In the genomic region with DNA sequence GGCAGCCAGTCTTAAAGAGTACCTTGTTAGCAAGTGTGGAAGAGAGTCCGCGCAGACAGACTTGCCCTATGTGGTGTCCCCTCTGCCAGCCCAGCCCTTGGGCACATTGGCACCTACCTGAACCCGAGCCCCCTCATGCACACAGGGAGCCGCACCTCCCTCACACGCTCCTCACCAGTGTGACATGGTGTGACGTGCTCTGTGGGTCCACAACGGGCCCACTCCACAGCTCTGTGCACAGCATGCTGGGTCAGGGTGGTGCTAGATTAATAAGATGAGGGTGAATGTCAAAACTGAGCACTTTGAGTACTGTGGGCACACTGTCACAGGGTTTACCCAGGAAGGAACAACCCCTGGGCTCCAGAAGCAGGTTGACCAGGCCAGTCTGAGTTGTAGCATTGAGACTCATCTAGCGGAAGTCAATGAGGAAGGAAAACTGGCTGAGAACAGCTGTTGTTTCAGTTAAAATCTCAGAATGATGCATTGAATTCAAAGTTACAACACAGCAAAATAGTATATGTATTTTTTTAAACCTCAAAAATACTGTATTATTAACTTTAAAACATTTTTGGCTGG, we compare ENCODE assay signal across 24 cellular contexts. TPM values are rescaled to one million over a fixed set of nuclear protein-coding genes. Genes with fewer than 3 reads are reported as not detected.
DNase-seq lines count a peak whose midpoint lies in the region; ATAC-seq and TF ChIP-seq lines count a peak whose summit lies in the region.
"Had no signal": no experiment of that assay in that cellular context is flagged by ENCODE, and none has a peak within 500 bp of the region (broad histone marks: within the 10 kb centered on the region; RNA-seq: fewer than 3 reads in every experiment).

No MANE protein-coding gene starts in this region.

- H4K8ac ChIP-seq in neuronal stem cell (ENCODE audit: low read depth, low read length), result no peak overlapping the region

- H3K4ac ChIP-seq in neuronal stem cell (ENCODE audit: low read length), result no peak overlapping the region

- H2BK12ac ChIP-seq in neuronal stem cell (ENCODE audit: low read length), result no peak overlapping the region

- intact Hi-C loops in colonic mucosa (cut with DNase I), result no loop called here

- H3K4me1 ChIP-seq in colonic mucosa (peaks cover 4% of the 10 kb centered on the region), neuronal stem cell (ENCODE audit: control insufficient read depth in 2 of 2, insufficient read depth in 1 of 2, low read depth in 1 of 2, low read length in 2 of 2) (no peaks in the 10 kb centered on the region)
- H3K4me1 ChIP-seq: uterus had no signal

- H3K4me2 ChIP-seq in neuronal stem cell (ENCODE audit: insufficient read depth, low read length, poor library complexity, severe bottlenecking), result no peak overlapping the region
- H3K4me2 ChIP-seq: SK-N-SH had no signal

- peak overlapping the region; percentile 91 for H3K14ac ChIP-seq in neuronal stem cell (ENCODE audit: low read length)

- no peak for TF ChIP-seq CTCF in GM12864 (IDR thresholded peaks at IDR 0.05; ENCODE audit: low read depth, low read length, missing control alignments)
- TF ChIP-seq CTCF in colonic mucosa (IDR thresholded peaks at IDR 0.05), result no peak

- DNase-seq in Ammon's horn (ENCODE audit: low spot score) (peak; percentile 29), GM12864 (ENCODE audit: low read depth) (peak; percentile 18), colonic mucosa (no peak), neuronal stem cell (ENCODE audit: low spot score) (no peak), NCI-H526 (lab: John Stamatoyannopoulos, UW) (no peak)
- DNase-seq: activated CD4-positive, alpha-beta T cell treated with anti-CD3 and anti-CD28 coated beads, Interleukin-2, amount 50 U/mL, for 1 hour; activated effector memory CD4-positive, alpha-beta T cell treated with Interleukin-2 at 50 U/mL for 16 hours; activated naive CD8-positive, alpha-beta T cell treated with anti-CD3 and anti-CD28 coated beads, Interleukin-2, amount 10 ng/mL, durations not matched to agents 7 days and 5 days; caudate nucleus; CD4-positive, alpha-beta memory T cell; DMS 273 treated with DMSO at 0.1 percent for 48 hours; dorsolateral prefrontal cortex; GOT3; head of caudate nucleus; NCI-H1694 treated with DMSO at 0.1 percent for 48 hours; NCI-H526 treated with DMSO at 0.1 percent for 48 hours; occipital lobe; SK-N-SH; stimulated activated CD4-positive, alpha-beta T cell treated with anti-CD3 and anti-CD28 coated beads, Interleukin-1b, Interleukin-23, amount 100 ng/mL, for 48 hours; uterus had no signal

- H3K27ac ChIP-seq in colonic mucosa (no peak overlapping the region), neuronal stem cell (replicated peaks; ENCODE audit: low read length) (no peak overlapping the region)
- H3K27ac ChIP-seq: dorsolateral prefrontal cortex, epithelial cell of prostate, RWPE1, uterus had no signal

- no peak overlapping the region for H2BK120ac ChIP-seq in neuronal stem cell (ENCODE audit: low read depth, low read length)

- H2BK5ac ChIP-seq in neuronal stem cell (ENCODE audit: low read length), result no peak overlapping the region

- no peak overlapping the region for H4K91ac ChIP-seq in neuronal stem cell (ENCODE audit: low read depth, low read length, poor library complexity)

- no peaks in the 10 kb centered on the region for H3K79me1 ChIP-seq in neuronal stem cell (ENCODE audit: low read depth, low read length)

- WGBS in neuronal stem cell (ENCODE audit: extremely low coverage in 2 of 2, insufficient read length in 2 of 2, insufficient replicate concordance in 1 of 2), 2 donors, result no CpG with 5 or more reads among the region's 8 CpGs

- H2AFZ ChIP-seq in neuronal stem cell (ENCODE audit: low read length), result no peak overlapping the region

- H3K36me3 ChIP-seq in colonic mucosa, result no peaks in the 10 kb centered on the region
- peaks cover 9 to 31% of the 10 kb centered on the region in 2 donors for H3K36me3 ChIP-seq in neuronal stem cell (replicated peaks in 1 of 2; ENCODE audit: control insufficient read depth in 2 of 2, insufficient read depth in 2 of 2, low read length in 2 of 2)
- H3K36me3 ChIP-seq: uterus had no signal

- H3K18ac ChIP-seq in neuronal stem cell (ENCODE audit: low read length), result no peak overlapping the region

- no peak for ATAC-seq in activated CD4-positive, CD25-positive, alpha-beta regulatory T cell treated with anti-CD3 and anti-CD28 coated beads, Interleukin-2, amount 50 U/mL, for 24 hours
- no peak for ATAC-seq in HG02759 (IDR thresholded peaks at IDR 0.05; ENCODE audit: unreplicated experiment)

- H3K27me3 ChIP-seq in colonic mucosa (no peaks in the 10 kb centered on the region), neuronal stem cell (ENCODE audit: control insufficient read depth in 3 of 3, insufficient read depth in 3 of 3, low read depth in 1 of 3, low read length in 3 of 3) (no peaks in the 10 kb centered on the region)
- H3K27me3 ChIP-seq: dorsolateral prefrontal cortex, uterus had no signal

- H3K4me3 ChIP-seq in GM12864 (ENCODE audit: low read depth, low read length) (no peak overlapping the region), colonic mucosa (no peak overlapping the region), neuronal stem cell (ENCODE audit: low read length in 2 of 2) (peak overlapping the region in 1 of 2 donors; percentile 2)
- H3K4me3 ChIP-seq: dorsolateral prefrontal cortex, uterus had no signal

- no peaks in the 10 kb centered on the region for H3K9me3 ChIP-seq in colonic mucosa
- H3K9me3 ChIP-seq in neuronal stem cell (replicated peaks in 1 of 2; ENCODE audit: control insufficient read depth in 2 of 2, insufficient read depth in 1 of 2, low read depth in 1 of 2, low read length in 2 of 2), result peaks cover 0 to 1% of the 10 kb centered on the region in 2 donors
- H3K9me3 ChIP-seq: SK-N-SH, uterus had no signal

- peak overlapping the region; percentile 61 for H3K23ac ChIP-seq in neuronal stem cell (ENCODE audit: low read depth, low read length, poor library complexity)

- H3K9ac ChIP-seq in colonic mucosa (ENCODE audit: low read depth in 2 of 2, low read length in 2 of 2) (peak overlapping the region; percentile 2 to 49), neuronal stem cell (ENCODE audit: low read depth, low read length, poor library complexity) (no peak overlapping the region)
- H3K9ac ChIP-seq: SK-N-SH had no signal

- H2AK5ac ChIP-seq in neuronal stem cell (ENCODE audit: low read depth, low read length), result no peak overlapping the region

- H2BK15ac ChIP-seq in neuronal stem cell (ENCODE audit: low read length), result no peak overlapping the region

RNA-seq across cellular contexts. Expression of gene AMN, which starts 53.4 kb away (rescaled TPM):
- total RNA-seq in colonic mucosa, result 100 to 1,000 TPM; 186 to 239 TPM
- 0.46 TPM for polyA plus RNA-seq in neuronal stem cell (2013, experiment 1 of 2)
- 0.28 TPM for polyA plus RNA-seq in neuronal stem cell (2013, experiment 2 of 2)
- total RNA-seq: occipital lobe had no signal

Comparison
In these comparisons a context has a peak if more than half of its experiments do, and no peak if none do; other contexts are left out.
1. DNase-seq: peak in Ammon's horn (single experiment) and GM12864 (single experiment); none in colonic mucosa (single experiment), neuronal stem cell (single experiment) and NCI-H526 (0 of 2).